In the genomic region with DNA sequence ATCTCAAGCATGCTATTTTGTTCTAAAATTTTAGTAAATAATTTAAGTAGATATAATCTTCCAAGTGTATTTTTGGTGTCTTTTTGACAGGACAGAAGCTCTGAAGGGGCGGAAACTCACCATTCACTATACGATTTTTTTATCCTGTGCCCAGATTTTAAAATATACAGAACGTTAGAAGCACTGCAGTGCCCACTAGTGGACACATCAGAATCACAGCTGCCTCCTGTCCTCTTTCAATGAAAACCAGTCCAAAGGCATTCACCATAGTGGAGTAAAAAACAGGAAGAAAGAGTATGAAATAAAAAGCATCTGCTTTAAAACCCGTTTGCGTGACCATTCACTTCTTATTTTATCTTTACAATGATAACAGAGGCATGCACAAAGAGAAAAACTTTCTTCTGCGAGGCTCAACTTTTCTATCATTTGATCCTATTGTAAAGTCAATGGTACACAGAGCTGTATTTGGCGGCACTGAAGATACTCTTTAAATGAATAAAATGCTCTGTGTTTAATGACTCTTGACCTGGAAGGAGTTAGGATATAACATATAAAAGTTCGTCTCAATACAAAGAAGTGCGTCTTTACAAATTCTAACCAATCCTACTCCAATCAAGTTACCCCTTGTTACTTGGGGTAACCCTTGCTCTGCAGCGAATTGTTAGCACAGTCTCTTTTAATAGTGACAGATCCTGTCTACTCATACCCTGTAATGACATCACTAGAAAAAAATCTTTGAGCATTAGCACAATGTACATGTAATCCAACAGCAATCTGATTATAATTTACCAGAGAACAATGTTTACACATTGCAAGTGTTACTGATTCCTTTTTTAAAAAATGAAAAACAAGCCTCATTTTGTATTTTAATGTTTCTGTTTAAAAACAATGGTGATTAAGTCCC, we compare ENCODE assay signal across 7 cellular contexts.
DNase-seq lines count a peak whose midpoint lies in the region; ATAC-seq and TF ChIP-seq lines count a peak whose summit lies in the region.

No MANE protein-coding gene starts in this region.

- H3K27me3 ChIP-seq in prostate gland (replicated peaks; ENCODE audit: insufficient read depth), result no peaks in the 10 kb centered on the region

- no peaks in the 10 kb centered on the region for H3K36me3 Mint-ChIP-seq in activated T-helper 2 cell treated with anti-CD3 and anti-CD28 coated beads, Interferon-gamma antibody, Interleukin-2, Interleukin-4, amounts not matched to agents 10 μg/mL and 5 μg/mL and 100 μg/mL, durations not matched to agents 14 hours and 24 hours and 36 hours (ENCODE audit: low read depth)
- no peaks in the 10 kb centered on the region for H3K36me3 Mint-ChIP-seq in glutamatergic neuron (ENCODE audit: unreplicated experiment)

- intact Hi-C loops in activated T-helper 2 cell treated with anti-CD3 and anti-CD28 coated beads, Interferon-gamma antibody, Interleukin-2, Interleukin-4, amounts not matched to agents 10 μg/mL and 5 μg/mL and 100 μg/mL, durations not matched to agents 14 hours and 24 hours and 36 hours (cut with micrococcal nuclease), result loop anchor here (5.0 kb wide), 1 partner anchor 1125 kb away; no protein-coding TSS in a partner anchor
- intact Hi-C loops in prostate gland (cut with DNase I), result no loop called here

- POLR2A ChIA-PET in HEK293T (lab: Yijun Ruan, JAX), result no interaction called here

- H3K27ac ChIP-seq in prostate gland, result no peak overlapping the region

- H3K4me3 ChIP-seq in prostate gland, result no peak overlapping the region

- no peak overlapping the region for H3K27ac Mint-ChIP-seq in activated T-helper 2 cell treated with anti-CD3 and anti-CD28 coated beads, Interferon-gamma antibody, Interleukin-2, Interleukin-4, amounts not matched to agents 10 μg/mL and 5 μg/mL and 100 μg/mL, durations not matched to agents 14 hours and 24 hours and 36 hours
- no peak overlapping the region for H3K27ac Mint-ChIP-seq in glutamatergic neuron (ENCODE audit: unreplicated experiment)

- no peaks in the 10 kb centered on the region for H3K4me1 Mint-ChIP-seq in activated T-helper 2 cell treated with anti-CD3 and anti-CD28 coated beads, Interferon-gamma antibody, Interleukin-2, Interleukin-4, amounts not matched to agents 10 μg/mL and 5 μg/mL and 100 μg/mL, durations not matched to agents 14 hours and 24 hours and 36 hours (ENCODE audit: low read depth)
- H3K4me1 Mint-ChIP-seq in glutamatergic neuron (ENCODE audit: low read depth, unreplicated experiment), result no peaks in the 10 kb centered on the region

- TF ChIP-seq CTCF in glutamatergic neuron (IDR thresholded peaks at IDR 0.05; ENCODE audit: partially characterized antibody, unreplicated experiment), result peak; percentile 87
- peak; percentile 24 to 65 (median 56) for TF ChIP-seq CTCF in prostate gland (IDR thresholded peaks at IDR 0.05)

- H3K36me3 ChIP-seq in prostate gland, result no peaks in the 10 kb centered on the region

- 38% methylated on average over 10 of the region's 10 CpGs for WGBS in prostate gland

- no peak for ATAC-seq in HG03135 (IDR thresholded peaks at IDR 0.05; ENCODE audit: unreplicated experiment)

- no peaks in the 10 kb centered on the region for H3K9me3 Mint-ChIP-seq in activated T-helper 2 cell treated with anti-CD3 and anti-CD28 coated beads, Interferon-gamma antibody, Interleukin-2, Interleukin-4, amounts not matched to agents 10 μg/mL and 5 μg/mL and 100 μg/mL, durations not matched to agents 14 hours and 24 hours and 36 hours
- H3K9me3 Mint-ChIP-seq in glutamatergic neuron (ENCODE audit: unreplicated experiment), result no peaks in the 10 kb centered on the region

- no peak for TF ChIP-seq POLR2A in prostate gland (IDR thresholded peaks at IDR 0.05)

- H3K4me3 Mint-ChIP-seq in activated T-helper 2 cell treated with anti-CD3 and anti-CD28 coated beads, Interferon-gamma antibody, Interleukin-2, Interleukin-4, amounts not matched to agents 10 μg/mL and 5 μg/mL and 100 μg/mL, durations not matched to agents 14 hours and 24 hours and 36 hours (ENCODE audit: low read depth), result no peak overlapping the region
- no peak overlapping the region for H3K4me3 Mint-ChIP-seq in glutamatergic neuron (ENCODE audit: unreplicated experiment)

- peak; percentile 49 for DNase-seq in G401 (ENCODE audit: low spot score)
- DNase-seq in HEK293T (ENCODE audit: extremely low spot score), result peak; percentile 56
- peak; percentile 57 for DNase-seq in NCI-H460 (ENCODE audit: extremely low read depth, low read depth)
- DNase-seq in activated T-helper 2 cell treated with anti-CD3 and anti-CD28 coated beads, Interferon-gamma antibody, Interleukin-2, Interleukin-4, amounts not matched to agents 10 μg/mL and 5 μg/mL and 100 μg/mL, durations not matched to agents 14 hours and 24 hours and 36 hours (ENCODE audit: low spot score), result peak; percentile 9
- DNase-seq in glutamatergic neuron, result peak; percentile 70
- DNase-seq in prostate gland (ENCODE audit: low spot score), result peak; percentile 49

- no peaks in the 10 kb centered on the region for H3K27me3 Mint-ChIP-seq in activated T-helper 2 cell treated with anti-CD3 and anti-CD28 coated beads, Interferon-gamma antibody, Interleukin-2, Interleukin-4, amounts not matched to agents 10 μg/mL and 5 μg/mL and 100 μg/mL, durations not matched to agents 14 hours and 24 hours and 36 hours (ENCODE audit: low read depth)
- H3K27me3 Mint-ChIP-seq in glutamatergic neuron (ENCODE audit: unreplicated experiment), result no peaks in the 10 kb centered on the region

- CTCF ChIA-PET in HEK293T (lab: Yijun Ruan, JAX), result interaction anchor here (0.8 to 1.3 kb wide), 3 partner anchors 10 to 112 kb away, joined by 3 to 4 read pairs (median 3); no protein-coding TSS in a partner anchor

- no peaks in the 10 kb centered on the region for H3K4me1 ChIP-seq in prostate gland (replicated peaks)

- no peaks in the 10 kb centered on the region for H3K9me3 ChIP-seq in prostate gland

- in situ Hi-C loops in G401 (cut with HindIII; ENCODE audit: low sequenced_read_pairs), result no loop called here

TF ChIP-seq in HEK293T, 16 proteins besides CTCF, POLR2A, EP300 and RAD21:
- TF ChIP-seq ARNT (IDR thresholded peaks at IDR 0.05) (no peak), ZNF384 (IDR thresholded peaks at IDR 0.05) (peak; percentile 46; the same call in 1 of the 2 replicates)

Comparison
In these comparisons a context has a peak if more than half of its experiments do, and no peak if none do; other contexts are left out.
1. DNase-seq: peak in every context shown above with its lines; median percentile 70 in glutamatergic neuron; 57 in NCI-H460; 56 in HEK293T; 49 in G401; 49 in prostate gland; 9 in activated T-helper 2 cell treated with anti-CD3 and anti-CD28 coated beads, Interferon-gamma antibody, Interleukin-2, Interleukin-4, amounts not matched to agents 10 μg/mL and 5 μg/mL and 100 μg/mL, durations not matched to agents 14 hours and 24 hours and 36 hours.